Comparison of ENCODE assay signal across 7 cellular contexts in the genomic region with DNA sequence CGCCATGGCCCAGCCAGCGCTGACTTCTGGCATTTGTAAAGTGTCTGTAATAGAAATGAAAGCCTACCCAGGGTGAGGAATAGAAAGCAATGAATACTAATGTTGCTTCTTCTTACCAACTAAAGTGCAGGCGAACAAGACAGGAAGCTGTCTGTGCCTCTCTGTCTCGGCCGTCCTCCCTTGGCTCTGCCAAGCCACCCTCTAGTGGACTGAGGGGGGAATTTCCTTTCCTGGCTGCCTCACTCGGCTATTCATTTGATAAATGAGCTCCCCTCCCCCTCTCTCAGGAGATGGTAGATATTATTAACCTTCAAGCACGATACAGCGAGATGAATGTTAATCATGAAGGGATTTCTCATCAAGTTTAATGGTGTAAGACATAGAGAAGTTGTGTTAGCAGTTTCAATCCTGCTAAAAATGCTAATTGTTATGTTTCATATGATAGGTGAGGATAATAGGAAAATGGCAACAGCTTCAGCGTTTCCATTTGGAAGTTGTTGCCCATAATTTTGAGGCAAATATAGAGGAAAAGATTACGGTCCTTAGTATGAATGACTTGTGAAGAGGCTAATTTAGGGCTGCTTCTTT.
A peak's percentile ranks its signal among the peaks of the same experiment; 100 is the strongest.
DNase-seq lines count a peak whose midpoint lies in the region; ATAC-seq, FAIRE-seq and TF ChIP-seq lines count a peak whose summit lies in the region.

No MANE protein-coding gene starts in this region.

- H3K79me2 ChIP-seq in mammary epithelial cell (ENCODE audit: insufficient read depth, low read length), result no peaks in the 10 kb centered on the region

- TF ChIP-seq CTCF in mammary epithelial cell (conservative IDR thresholded peaks at IDR 0.05 in 1 of 2, IDR thresholded peaks at IDR 0.05 in 1 of 2; ENCODE audit: extremely low read depth in 1 of 2, insufficient read depth in 1 of 2, low read depth in 1 of 2, low read length in 2 of 2), result peak; percentile 79 to 89

- no peaks in the 10 kb centered on the region for H3K36me3 ChIP-seq in mammary epithelial cell (ENCODE audit: insufficient read depth, low read length)

- peak; percentile 94 for FAIRE-seq in HTR-8/SVneo (lab: Jason Lieb, UNC)

- no peak overlapping the region for H3K27ac ChIP-seq in mammary epithelial cell (ENCODE audit: insufficient read depth, low read depth, low read length)

- no TSS peak for BruUV-seq in mammary epithelial cell (replicated peaks; lab: Mats Ljungman, UMichigan)

- H3K27me3 ChIP-seq in mammary epithelial cell (ENCODE audit: insufficient read depth, low read length), result peaks cover 3% of the 10 kb centered on the region

- H2AFZ ChIP-seq in mammary epithelial cell (ENCODE audit: low read depth, low read length), result peak overlapping the region; percentile 58

- intact Hi-C loops in mammary epithelial cell (cut with micrococcal nuclease) (loop anchor here (2.0 kb wide), 2 partner anchors 161 to 493 kb away; no protein-coding TSS in a partner anchor), left colon (cut with DNase I, micrococcal nuclease) (loop anchor here in 1 of 2 donors (10.0 kb wide), 1 partner anchor 529 kb away; the partner anchor contains the start of genes HOXD8 and HOXD9)

- peaks cover 21% of the 10 kb centered on the region for H3K4me1 Mint-ChIP-seq in stimulated activated naive CD8-positive, alpha-beta T cell treated with anti-CD3 and anti-CD28 coated beads, Interleukin-15, amount 100 ng/mL, for 72 hours

- no peak overlapping the region for H3K9ac ChIP-seq in mammary epithelial cell (ENCODE audit: insufficient read depth, low read length)

- H3K4me3 Mint-ChIP-seq in stimulated activated naive CD8-positive, alpha-beta T cell treated with anti-CD3 and anti-CD28 coated beads, Interleukin-15, amount 100 ng/mL, for 72 hours, result no peak overlapping the region

- DNase-seq in GM03348 (ENCODE audit: low spot score) (peak; percentile 76), HTR-8/SVneo (ENCODE audit: insufficient read length, low spot score) (peak; percentile 36), OCI-M1 (lab: John Stamatoyannopoulos, UW) (peak; percentile 88), mammary epithelial cell (peak; percentile 67), left colon (peak; percentile 59 to 64)
- peak; percentile 51 to 57 for DNase-seq in stimulated activated naive CD8-positive, alpha-beta T cell treated with anti-CD3 and anti-CD28 coated beads, Interleukin-15, amount 100 ng/mL, for 72 hours

- dilution Hi-C loops in mammary epithelial cell (cut with HindIII; ENCODE audit: low sequenced_read_pairs), result no loop called here

- ATAC-seq in GM21423 (IDR thresholded peaks at IDR 0.05; ENCODE audit: unreplicated experiment) (peak; percentile 95), left colon (peak; percentile 96)
- ATAC-seq in stimulated activated naive CD8-positive, alpha-beta T cell treated with anti-CD3 and anti-CD28 coated beads, Interleukin-15, amount 100 ng/mL, for 72 hours, result peak; percentile 78

- H3K27me3 Mint-ChIP-seq in stimulated activated naive CD8-positive, alpha-beta T cell treated with anti-CD3 and anti-CD28 coated beads, Interleukin-15, amount 100 ng/mL, for 72 hours, result peaks cover 64% of the 10 kb centered on the region

- H3K4me3 ChIP-seq in mammary epithelial cell (replicated peaks in 1 of 3; ENCODE audit: insufficient read depth in 1 of 3, low read depth in 2 of 3, low read length in 3 of 3), result no peak overlapping the region

- CTCF ChIA-PET in mammary epithelial cell (lab: Charles Lee; ENCODE audit: low non-redundant PET), result interaction anchor here (0.5 to 1.0 kb wide), 10 partner anchors 9 to 1497 kb away, joined by 3 to 11 read pairs (median 5); no protein-coding TSS in a partner anchor

- in situ Hi-C loops in mammary epithelial cell (cut with MboI; ENCODE audit: low sequenced_read_pairs in 2 of 2), result loop anchor here in 1 of 2 donors (25.0 kb wide), 1 partner anchor 483 kb away; no protein-coding TSS in a partner anchor

- no peak overlapping the region for H3K4me2 ChIP-seq in mammary epithelial cell (ENCODE audit: insufficient read depth, low read depth, low read length)

- WGBS in mammary epithelial cell (ENCODE audit: low coverage, missing lambda C conversion rate), result 24% methylated on average over 10 of the region's 10 CpGs

- no peaks in the 10 kb centered on the region for H3K4me1 ChIP-seq in mammary epithelial cell (ENCODE audit: insufficient read depth, low read length)

- H3K9me3 ChIP-seq in mammary epithelial cell (replicated peaks; ENCODE audit: insufficient read depth, low read length), result no peaks in the 10 kb centered on the region

- H4K20me1 ChIP-seq in mammary epithelial cell (ENCODE audit: insufficient read depth, low read length), result no peaks in the 10 kb centered on the region

- H3K27ac Mint-ChIP-seq in stimulated activated naive CD8-positive, alpha-beta T cell treated with anti-CD3 and anti-CD28 coated beads, Interleukin-15, amount 100 ng/mL, for 72 hours, result no peak overlapping the region

- H3K9me3 Mint-ChIP-seq in stimulated activated naive CD8-positive, alpha-beta T cell treated with anti-CD3 and anti-CD28 coated beads, Interleukin-15, amount 100 ng/mL, for 72 hours, result no peaks in the 10 kb centered on the region

Comparison
In these comparisons a context has a peak if more than half of its experiments do, and no peak if none do; other contexts are left out.
1. DNase-seq: peak in every context shown above with its lines; median percentile 88 in OCI-M1; 76 in GM03348; 67 in mammary epithelial cell; 62 in left colon; 54 in stimulated activated naive CD8-positive, alpha-beta T cell treated with anti-CD3 and anti-CD28 coated beads, Interleukin-15, amount 100 ng/mL, for 72 hours; 36 in HTR-8/SVneo.